1 cellular context compared by ENCODE assay signal in genomic region chr7:97971990-97972943, GRCh38.
TF ChIP-seq lines count a peak whose summit lies in the region.

No MANE protein-coding gene starts in this region.

TF ChIP-seq in K562, 482 proteins besides CTCF, POLR2A, EP300 and RAD21 (continued from another document and continues in another):
- TF ChIP-seq ZBTB40 (IDR thresholded peaks at IDR 0.05) (peak; percentile 99), ZBTB40 (CRISPR knock-in tag; IDR thresholded peaks at IDR 0.05) (no peak), PHF20 (IDR thresholded peaks at IDR 0.05; ENCODE audit: partially characterized antibody) (peak; percentile 98), PATZ1 (CRISPR knock-in tag; IDR thresholded peaks at IDR 0.05; ENCODE audit: borderline replicate concordance) (no peak), RNF2 (IDR thresholded peaks at IDR 0.05) (no peak), U2AF1 (optimal IDR thresholded peaks at IDR 0.05; ENCODE audit: low read depth, low read length) (no peak), NKRF (IDR thresholded peaks at IDR 0.05; ENCODE audit: borderline replicate concordance) (peak; percentile 66), ZEB2 (IDR thresholded peaks at IDR 0.05) (no peak), ZSCAN29 (IDR thresholded peaks at IDR 0.05) (no peak), HDGF (IDR thresholded peaks at IDR 0.05) (no peak), JUNB (CRISPR knock-in tag; conservative IDR thresholded peaks at IDR 0.05) (no peak), HLTF (IDR thresholded peaks at IDR 0.05) (peak; percentile 90), ZNF217 (CRISPR knock-in tag; IDR thresholded peaks at IDR 0.05) (no peak), USF2 (CRISPR knock-in tag; IDR thresholded peaks at IDR 0.05) (no peak), RBM34 (IDR thresholded peaks at IDR 0.05; ENCODE audit: borderline replicate concordance, insufficient read depth, low read length) (no peak), ZKSCAN1 (IDR thresholded peaks at IDR 0.05; ENCODE audit: low read depth, low read length) (no peak), ZNF280B (CRISPR knock-in tag; IDR thresholded peaks at IDR 0.05) (no peak), THAP7 (CRISPR knock-in tag; IDR thresholded peaks at IDR 0.05) (no peak), BHLHE40 (IDR thresholded peaks at IDR 0.05; ENCODE audit: low read length) (peak; percentile 90), ZNF449 (CRISPR knock-in tag; IDR thresholded peaks at IDR 0.05) (peak; percentile 60; the same call in 1 of the 2 replicates), PHB (CRISPR knock-in tag; IDR thresholded peaks at IDR 0.05) (no peak), NCOA6 (IDR thresholded peaks at IDR 0.05) (no peak), TSC22D4 (tag; IDR thresholded peaks at IDR 0.05) (no peak), BCOR (IDR thresholded peaks at IDR 0.05) (peak; percentile 51), ZNF77 (CRISPR knock-in tag; IDR thresholded peaks at IDR 0.05) (no peak), MXI1 (IDR thresholded peaks at IDR 0.05; ENCODE audit: low read depth, low read length) (0 out of 2 replicates have a peak, but pooled peaks have one; percentile 19), SMAD1 (IDR thresholded peaks at IDR 0.05; ENCODE audit: low read depth, low read length, partially characterized antibody) (no peak), ZNF324 (CRISPR knock-in tag; IDR thresholded peaks at IDR 0.05) (no peak), E2F6 (IDR thresholded peaks at IDR 0.05; ENCODE audit: borderline replicate concordance in 1 of 2, extremely low read depth in 1 of 2, insufficient read depth in 1 of 2, insufficient read length in 1 of 2, low read depth in 1 of 2, low read length in 1 of 2, poor library complexity in 1 of 2, severe bottlenecking in 1 of 2) (peak; percentile 52 to 88), BRD9 (IDR thresholded peaks at IDR 0.05; ENCODE audit: low read depth, partially characterized antibody) (no peak), NR1H2 (CRISPR knock-in tag; IDR thresholded peaks at IDR 0.05) (no peak), MTA3 (IDR thresholded peaks at IDR 0.05; ENCODE audit: borderline replicate concordance) (0 out of 2 replicates have a peak, but pooled peaks have one; percentile 23), DACH1 (IDR thresholded peaks at IDR 0.05; ENCODE audit: partially characterized antibody) (no peak), SUPT5H (IDR thresholded peaks at IDR 0.05) (peak; percentile 84), CREB3L1 (IDR thresholded peaks at IDR 0.05; ENCODE audit: borderline replicate concordance, low read depth) (peak; percentile 37; the same call in 1 of the 2 replicates), FOXK1 (CRISPR knock-in tag; IDR thresholded peaks at IDR 0.05; ENCODE audit: borderline replicate concordance) (no peak), HDAC6 (IDR thresholded peaks at IDR 0.05; ENCODE audit: low read depth, low read length) (no peak), TOE1 (IDR thresholded peaks at IDR 0.05; ENCODE audit: borderline replicate concordance) (peak; percentile 57; the same call in 1 of the 2 replicates), TOE1 (CRISPR knock-in tag; IDR thresholded peaks at IDR 0.05; ENCODE audit: borderline replicate concordance, low read depth) (no peak), NFE2L1 (tag; IDR thresholded peaks at IDR 0.05; ENCODE audit: borderline replicate concordance, low read depth) (no peak), SNRNP70 (optimal IDR thresholded peaks at IDR 0.05; ENCODE audit: low read depth, low read length) (no peak), ZNF76 (CRISPR knock-in tag; IDR thresholded peaks at IDR 0.05; ENCODE audit: borderline replicate concordance) (no peak), RBM39 (optimal IDR thresholded peaks at IDR 0.05; ENCODE audit: low read depth, low read length) (no peak), ZNF232 (CRISPR knock-in tag; IDR thresholded peaks at IDR 0.05) (no peak), POLR2AphosphoS2 (IDR thresholded peaks at IDR 0.05; ENCODE audit: low read length) (peak; percentile 47; the same call in 1 of the 2 replicates), ARNT (IDR thresholded peaks at IDR 0.05) (peak in 1 of 2 experiments; percentile 41; a peak in 1 of 4 replicates), ZNF778 (CRISPR knock-in tag; IDR thresholded peaks at IDR 0.05) (no peak)
